In the genomic region with DNA sequence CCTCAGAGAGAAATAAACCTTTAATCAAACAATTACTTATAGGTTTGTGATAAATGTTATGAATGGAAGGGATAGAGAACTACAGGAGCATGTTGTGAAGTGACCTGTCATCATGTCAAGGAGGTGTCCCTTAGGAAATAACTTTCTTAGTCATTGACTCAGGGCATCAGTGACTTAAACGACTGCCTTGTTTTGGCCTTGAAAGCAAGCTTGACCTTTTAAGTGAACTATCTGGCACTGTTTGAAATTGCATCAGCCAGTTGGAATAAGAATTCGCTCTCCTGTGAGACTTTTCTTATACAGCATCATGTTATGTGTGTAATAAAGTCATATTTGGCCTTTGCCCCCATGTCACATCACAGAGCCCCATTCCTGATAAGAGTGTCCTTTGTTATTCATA, we compare ENCODE assay signal across 24 cellular contexts. TPM values are rescaled to one million over a fixed set of nuclear protein-coding genes. Genes with fewer than 3 reads are reported as not detected.
DNase-seq lines count a peak whose midpoint lies in the region; ATAC-seq, FAIRE-seq and TF ChIP-seq lines count a peak whose summit lies in the region.
"Had no signal": no experiment of that assay in that cellular context is flagged by ENCODE, and none has a peak within 500 bp of the region (broad histone marks: within the 10 kb centered on the region; RNA-seq: fewer than 3 reads in every experiment).

No MANE protein-coding gene starts in this region.

- peaks cover 17% of the 10 kb centered on the region for H3K79me2 ChIP-seq in GM23338 (replicated peaks; ENCODE audit: insufficient read depth)
- H3K79me2 ChIP-seq in K562 (ENCODE audit: control insufficient read depth, insufficient read depth, low read length): peaks cover 66% of the 10 kb centered on the region

- no peak for TF ChIP-seq EP300 in K562 (IDR thresholded peaks at IDR 0.05; ENCODE audit: low read length)

- H4K20me1 ChIP-seq in GM23338 (replicated peaks; ENCODE audit: insufficient read depth) (peaks cover 3% of the 10 kb centered on the region; the same call in 1 of the 2 replicates), K562 (replicated peaks; ENCODE audit: control insufficient read depth, insufficient read depth, low read length) (no peaks in the 10 kb centered on the region)

- POLR2A ChIA-PET in K562 (lab: Yijun Ruan, JAX): interaction anchor here (1.2 to 1.6 kb wide), 3 partner anchors 9 to 11 kb away, joined by 4 to 5 read pairs (median 4); no protein-coding TSS in a partner anchor

- H3K4me3 Mint-ChIP-seq in CD14-positive monocyte (no peak overlapping the region), GM23338 (no peak overlapping the region)
- H3K4me3 Mint-ChIP-seq: brain; stimulated activated effector memory CD8-positive, alpha-beta T cell treated with anti-CD3 and anti-CD28 coated beads, Interleukin-12 subunit alpha, Interleukin-12 subunit beta, amount 100 ng/mL, for 72 hours; T-helper 17 cell had no signal

- H3K36me3 Mint-ChIP-seq in CD14-positive monocyte (peaks cover 24 to 26% of the 10 kb centered on the region in 2 donors), GM23338 (ENCODE audit: low read depth) (peaks cover 23% of the 10 kb centered on the region)

- FAIRE-seq in K562 (lab: Jason Lieb, UNC) (no peak), small intestine (lab: Jason Lieb, UNC) (no peak)
- FAIRE-seq: GM12891, H54, TTC549 had no signal

- H3K27me3 Mint-ChIP-seq in CD14-positive monocyte (ENCODE audit: low read depth in 3 of 3) (peaks cover 0 to 2% (median 0%) of the 10 kb centered on the region in 3 donors), GM23338 (ENCODE audit: insufficient read depth, low read depth, poor library complexity) (no peaks in the 10 kb centered on the region)
- H3K27me3 Mint-ChIP-seq: brain, T-helper 17 cell had no signal

- H3K27me3 ChIP-seq in GM23338 (ENCODE audit: insufficient read depth): no peaks in the 10 kb centered on the region
- no peaks in the 10 kb centered on the region for H3K27me3 ChIP-seq in K562 (ENCODE audit: control insufficient read depth in 2 of 2, insufficient read depth in 2 of 2, low read length in 2 of 2)
- H3K27me3 ChIP-seq in small intestine (ENCODE audit: control insufficient read depth in 2 of 2, insufficient read depth in 2 of 2, low read length in 2 of 2): no peaks in the 10 kb centered on the region
- H3K27me3 ChIP-seq: heart left ventricle had no signal

- 48% methylated on average over 2 of the region's 2 CpGs for WGBS in K562 (ENCODE audit: insufficient coverage, low coverage, missing lambda C conversion rate)
- 18 to 51% (median 35%) methylated on average over 2 of the region's 2 CpGs for WGBS in small intestine, 3 donors

- no peaks in the 10 kb centered on the region for H3F3A ChIP-seq in GM23338 (replicated peaks; ENCODE audit: low read depth)

- H3K9me3 Mint-ChIP-seq in CD14-positive monocyte (peaks cover 0 to 3% (median 0%) of the 10 kb centered on the region in 7 donors), GM23338 (peaks cover 3% of the 10 kb centered on the region; the same call in 2 of the 3 replicates)
- H3K9me3 Mint-ChIP-seq: stimulated activated effector memory CD8-positive, alpha-beta T cell treated with anti-CD3 and anti-CD28 coated beads, Interleukin-12 subunit alpha, Interleukin-12 subunit beta, amount 100 ng/mL, for 72 hours had no signal

- TF ChIP-seq CTCF in CD14-positive monocyte (IDR thresholded peaks at IDR 0.05) (no peak), GM23338 (conservative IDR thresholded peaks at IDR 0.05; ENCODE audit: low read depth in 2 of 2) (no peak), K562 (IDR thresholded peaks at IDR 0.05 in 2 of 3, conservative IDR thresholded peaks at IDR 0.05 in 1 of 3; ENCODE audit: insufficient read depth in 2 of 3, low read depth in 1 of 3, low read length in 3 of 3) (no peak)

- H3K9me2 ChIP-seq in GM23338 (ENCODE audit: insufficient read depth): no peaks in the 10 kb centered on the region

- H2AFZ ChIP-seq in GM23338 (no peak overlapping the region), K562 (ENCODE audit: low read depth, low read length) (no peak overlapping the region)
- H2AFZ ChIP-seq: PC-9 had no signal

- BruUV-seq in K562 (replicated peaks; lab: Mats Ljungman, UMichigan): no TSS peak

- no peak for TF ChIP-seq POLR2A in K562 (conservative IDR thresholded peaks at IDR 0.05)

- H3K9me3 ChIP-seq in K562 (replicated peaks; ENCODE audit: control insufficient read depth, insufficient read depth, low read depth, low read length) (peaks cover 4% of the 10 kb centered on the region; the same call in 1 of the 2 replicates), small intestine (ENCODE audit: control insufficient read depth, low read depth) (no peaks in the 10 kb centered on the region)
- H3K9me3 ChIP-seq: heart left ventricle had no signal

- H3K27ac ChIP-seq in GM23338 (ENCODE audit: low read depth): no peak overlapping the region
- no peak overlapping the region for H3K27ac ChIP-seq in K562 (ENCODE audit: extremely low read depth, low read depth, low read length)
- H3K27ac ChIP-seq in small intestine (ENCODE audit: low read depth in 1 of 2, low read length in 1 of 2): no peak overlapping the region
- H3K27ac ChIP-seq: HL-60, PC-9 had no signal

- CTCF ChIA-PET in K562 (lab: Yijun Ruan, JAX; ENCODE audit: low intra/inter-chr PET ratio): no interaction called here

- H3K27ac Mint-ChIP-seq in CD14-positive monocyte (peak overlapping the region; percentile 92 to 98 (median 97)), GM23338 (peak overlapping the region; percentile 80)
- H3K27ac Mint-ChIP-seq: stimulated activated effector memory CD8-positive, alpha-beta T cell treated with anti-CD3 and anti-CD28 coated beads, Interleukin-12 subunit alpha, Interleukin-12 subunit beta, amount 100 ng/mL, for 72 hours; T-helper 17 cell had no signal

- DNase-seq in CD14-positive monocyte (ENCODE audit: low spot score): no peak
- DNase-seq in GM23338 (ENCODE audit: low spot score): no peak
- DNase-seq in K562 (ENCODE audit: extremely low read depth in 1 of 4, low spot score in 3 of 4): no peak
- DNase-seq in small intestine: peak; percentile 36
- no peak for DNase-seq in NCI-H526 treated with DMSO at 0.1 percent for 48 hours (lab: John Stamatoyannopoulos, UW)
- DNase-seq in G401 (ENCODE audit: low spot score): no peak
- DNase-seq in DMS 273 (lab: John Stamatoyannopoulos, UW; ENCODE audit: unreplicated experiment): no peak
- DNase-seq: amniotic stem cell, cerebellar nuclear complex, foreskin melanocyte, heart left ventricle, islet precursor cell, MM.1S, NCI-H2029, NCI-H524 treated with DMSO at 0.1 percent for 48 hours, PC-9, SHP77, T-helper 17 cell had no signal

- intact Hi-C loops in CD14-positive monocyte (cut with micrococcal nuclease): no loop called here
- intact Hi-C loops in K562 (cut with micrococcal nuclease): no loop called here

- H3K9me1 ChIP-seq in K562 (ENCODE audit: control insufficient read depth, insufficient read depth, low read length): no peaks in the 10 kb centered on the region

- in situ Hi-C loops in K562 (cut with MboI): no loop called here
- in situ Hi-C loops in G401 (cut with HindIII; ENCODE audit: low sequenced_read_pairs): no loop called here

- H3K9ac ChIP-seq in K562 (ENCODE audit: insufficient read depth in 1 of 2, low read depth in 2 of 2, low read length in 2 of 2): no peak overlapping the region

- ATAC-seq in GM23338 (no peak), K562 (0 out of 3 replicates have a peak, but pooled peaks have one; percentile 7)
- ATAC-seq: stimulated activated effector memory CD8-positive, alpha-beta T cell treated with anti-CD3 and anti-CD28 coated beads, Interleukin-12 subunit alpha, Interleukin-12 subunit beta, amount 100 ng/mL, for 72 hours; T-helper 17 cell had no signal

- H3K4me3 ChIP-seq in GM23338 (no peak overlapping the region), K562 (no peak overlapping the region), small intestine (ENCODE audit: low read depth in 1 of 2, low read length in 2 of 2) (no peak overlapping the region)
- H3K4me3 ChIP-seq: heart left ventricle, PC-9 had no signal

- no peak overlapping the region for H3K4me2 ChIP-seq in GM23338
- H3K4me2 ChIP-seq in K562 (ENCODE audit: insufficient read depth, low read length): no peak overlapping the region
- H3K4me2 ChIP-seq: PC-9 had no signal

- no peak for TF ChIP-seq RAD21 in K562 (CRISPR knock-in tag; conservative IDR thresholded peaks at IDR 0.05 in 1 of 2, IDR thresholded peaks at IDR 0.05 in 1 of 2)

- H3K4me1 ChIP-seq in GM23338 (ENCODE audit: insufficient read depth) (peaks cover 25% of the 10 kb centered on the region), K562 (replicated peaks in 1 of 2; ENCODE audit: control insufficient read depth in 2 of 2, insufficient read depth in 2 of 2, low read length in 2 of 2) (peaks cover 5 to 23% of the 10 kb centered on the region in 2 experiments; a peak in 4 of 5 replicates), small intestine (ENCODE audit: control insufficient read depth in 2 of 2, insufficient read depth in 1 of 2, low read depth in 1 of 2, low read length in 1 of 2) (peaks cover 0 to 5% of the 10 kb centered on the region in 2 donors)

- H3K36me3 ChIP-seq in GM23338 (ENCODE audit: insufficient read depth) (no peaks in the 10 kb centered on the region), K562 (ENCODE audit: control insufficient read depth, insufficient read depth, low read length) (peaks cover 84% of the 10 kb centered on the region; the same call in 2 of the 3 replicates), small intestine (ENCODE audit: control insufficient read depth in 2 of 2, insufficient read depth in 2 of 2, low read length in 2 of 2) (peaks cover 0 to 3% of the 10 kb centered on the region in 2 donors)
- H3K36me3 ChIP-seq: heart left ventricle had no signal

- peaks cover 58% of the 10 kb centered on the region for H3K4me1 Mint-ChIP-seq in CD14-positive monocyte
- H3K4me1 Mint-ChIP-seq in GM23338: peaks cover 35% of the 10 kb centered on the region

RNA-seq across cellular contexts. Expression of gene LRRC8B, which starts 30.9 kb away (rescaled TPM):
- polyA plus RNA-seq in CD14-positive monocyte: 1 to 10 TPM; 4.5 to 7.9 TPM
- total RNA-seq in GM23338 (2014; rRNA removed; shearing (Covaris generic)): 26.5 and 37.6 TPM in 2 replicates
- polyA plus RNA-seq in GM23338 (2016; fragmentation: Nextera tagmentation; extraction: Ambion mirVana): 7.5 and 9.0 TPM in 2 replicates
- total RNA-seq in K562 (2011; cell fraction: chromatin; rRNA removed; ENCODE audit: low replicate concordance): 81.4 and 138 TPM in 2 replicates
- 30.5 and 31.5 TPM in 2 replicates for total RNA-seq in K562 (2011; cell fraction: nucleolus; rRNA removed)
- total RNA-seq in K562 (2011; cell fraction: nucleoplasm; rRNA removed): 59.8 and 105 TPM in 2 replicates
- 9.2 and 9.7 TPM in 2 replicates for total RNA-seq in K562 (2014; rRNA removed)
- 17.1 and 21.9 TPM in 2 replicates for total RNA-seq in K562 (2014; rRNA removed; fragmentation: Illumina TruSeq; extraction: Trizol)
- total RNA-seq in K562 (2015; rRNA removed; fragmentation: Illumina TruSeq; extraction: Trizol): 13.5 and 14.4 TPM in 2 replicates
- 20.3 and 25.7 TPM in 2 replicates for total RNA-seq in K562 (2021)
- polyA plus RNA-seq in K562 (2011; rRNA removed): 42.3 and 43.7 TPM in 2 replicates
- 41.1 and 45.8 TPM in 2 replicates for polyA plus RNA-seq in K562 (2011; cell fraction: cytosol; rRNA removed)
- 32.4 and 41.6 TPM in 2 replicates for polyA plus RNA-seq in K562 (2011; cell fraction: nucleus; rRNA removed)
- polyA plus RNA-seq in K562 (2012): 9.3 and 9.9 TPM in 2 replicates
- 15.8 and 16.0 TPM in 2 replicates for polyA plus RNA-seq in K562 (2014; fragmentation: Illumina TruSeq; extraction: Trizol)
- polyA plus RNA-seq in K562 (2014; fragmentation: Nextera tagmentation; extraction: Ambion mirVana): 1 to 10 TPM; 4.3 to 5.7 TPM
- polyA plus RNA-seq in K562 (2014; rRNA removed): 10.5 and 12.3 TPM in 2 replicates
- 79.3 and 80.5 TPM in 2 replicates for polyA minus RNA-seq in K562 (2011; rRNA and poly(A)+ RNA removed)
- polyA minus RNA-seq in K562 (2011; cell fraction: cytosol; rRNA and poly(A)+ RNA removed): 32.1 and 35.7 TPM in 2 replicates
- 33.3 and 46.1 TPM in 2 replicates for polyA minus RNA-seq in K562 (2011; cell fraction: nucleus; rRNA and poly(A)+ RNA removed)
- polyA plus RNA-seq in small intestine: 1 to 10 TPM; 1.6 to 5.7 (median 2.7) TPM
- total RNA-seq in G401 (2014; rRNA removed; shearing (Covaris generic)): 10.0 and 15.6 TPM in 2 replicates
